In genomic region chr1:20702416-20702815, GRCh38 we compare ENCODE assay signal across 2 cellular contexts.
TF ChIP-seq lines count a peak whose summit lies in the region.

No MANE protein-coding gene starts in this region.

TF ChIP-seq in IMR-90, 13 proteins besides CTCF, POLR2A, EP300 and RAD21:
- peak; percentile 45 for TF ChIP-seq SMC3 (IDR thresholded peaks at IDR 0.05; ENCODE audit: low read depth, low read length)
- TF ChIP-seq CEBPB (IDR thresholded peaks at IDR 0.05; ENCODE audit: low read depth, low read length): no peak

TF ChIP-seq in GM12878, 131 proteins besides CTCF, POLR2A, EP300 and RAD21:
- TF ChIP-seq WRNIP1 (IDR thresholded peaks at IDR 0.05; ENCODE audit: borderline replicate concordance, low read depth, low read length) (no peak), ASH2L (IDR thresholded peaks at IDR 0.05; ENCODE audit: borderline replicate concordance, low read depth) (no peak), NR2F1 (conservative IDR thresholded peaks at IDR 0.05) (no peak), TAF1 (IDR thresholded peaks at IDR 0.05; ENCODE audit: borderline replicate concordance, low read depth, low read length) (no peak), SKIL (IDR thresholded peaks at IDR 0.05; ENCODE audit: low read depth, poor library complexity, severe bottlenecking) (no peak)
